8 cellular contexts compared by ENCODE assay signal in genomic region chr9:101711330-101711941, GRCh38. TPM values are rescaled to one million over a fixed set of nuclear protein-coding genes. Genes with fewer than 3 reads are reported as not detected.
DNase-seq lines count a peak whose midpoint lies in the region; ATAC-seq and TF ChIP-seq lines count a peak whose summit lies in the region.

No MANE protein-coding gene starts in this region.

- H2AFZ ChIP-seq in hepatocyte, result no peak overlapping the region

- no peak overlapping the region for H3K4me3 ChIP-seq in hepatocyte

- H3K36me3 ChIP-seq in hepatocyte (replicated peaks; ENCODE audit: insufficient read depth, low read depth), result no peaks in the 10 kb centered on the region

- ATAC-seq in GM18502 (IDR thresholded peaks at IDR 0.05; ENCODE audit: poor library complexity, unreplicated experiment), result peak; percentile 87
- peak; percentile 82 for ATAC-seq in HG02973 (IDR thresholded peaks at IDR 0.05; ENCODE audit: unreplicated experiment)
- peak; percentile 63; the same call in 2 of the 3 replicates for ATAC-seq in SK-N-SH treated with all-trans-retinoic acid at 6 μM for 48 hours
- no peak for ATAC-seq in HG02970 (IDR thresholded peaks at IDR 0.05; ENCODE audit: low FRiP score, unreplicated experiment)

- no peaks in the 10 kb centered on the region for H3K9me3 ChIP-seq in hepatocyte (ENCODE audit: low read depth)

- H4K20me1 ChIP-seq in hepatocyte (ENCODE audit: insufficient read depth, poor library complexity, severe bottlenecking), result no peaks in the 10 kb centered on the region

- peak; percentile 43 for TF ChIP-seq CTCF in hepatocyte (IDR thresholded peaks at IDR 0.05; ENCODE audit: poor library complexity)

- no peak overlapping the region for H3K27ac ChIP-seq in hepatocyte

- no peaks in the 10 kb centered on the region for H3K4me1 ChIP-seq in hepatocyte (ENCODE audit: insufficient read depth)

- no peak overlapping the region for H3K4me2 ChIP-seq in hepatocyte

- 58% methylated on average over 10 of the region's 10 CpGs for WGBS in hepatocyte (ENCODE audit: low lambda C conversion rate, missing lambda C conversion rate)

- H3K27me3 ChIP-seq in hepatocyte, result no peaks in the 10 kb centered on the region

- H3K9me2 ChIP-seq in hepatocyte (replicated peaks; ENCODE audit: insufficient read depth), result no peaks in the 10 kb centered on the region

- H3K79me2 ChIP-seq in hepatocyte, result no peaks in the 10 kb centered on the region

- DNase-seq in AG08396 (ENCODE audit: low spot score) (peak; percentile 11), hepatocyte (ENCODE audit: low spot score) (peak; percentile 27), NCI-H2081 (lab: John Stamatoyannopoulos, UW) (no peak), T-helper 9 cell (no peak)

TF ChIP-seq in SK-N-SH treated with all-trans-retinoic acid at 6 μM for 48 hours, 23 proteins besides CTCF, POLR2A, EP300 and RAD21:
- TF ChIP-seq TSHZ2 (CRISPR knock-in tag; IDR thresholded peaks at IDR 0.05) (no peak), ZNF565 (CRISPR knock-in tag; conservative IDR thresholded peaks at IDR 0.05; ENCODE audit: low read depth) (no peak), OSR1 (CRISPR knock-in tag; IDR thresholded peaks at IDR 0.05) (no peak), PPARA (CRISPR knock-in tag; IDR thresholded peaks at IDR 0.05; ENCODE audit: borderline replicate concordance) (no peak), CREB5 (CRISPR knock-in tag; IDR thresholded peaks at IDR 0.05; ENCODE audit: low read depth) (no peak), PATZ1 (CRISPR knock-in tag; IDR thresholded peaks at IDR 0.05; ENCODE audit: borderline replicate concordance) (no peak), CSDC2 (CRISPR knock-in tag; IDR thresholded peaks at IDR 0.05) (no peak), ZFP3 (CRISPR knock-in tag; IDR thresholded peaks at IDR 0.05) (no peak), RARB (CRISPR knock-in tag; IDR thresholded peaks at IDR 0.05) (no peak), GLIS3 (CRISPR knock-in tag; IDR thresholded peaks at IDR 0.05) (no peak), ZNF70 (CRISPR knock-in tag; IDR thresholded peaks at IDR 0.05) (no peak)

RNA-seq across cellular contexts. Expression of gene GRIN3A, which starts 27.0 kb away (rescaled TPM):
- total RNA-seq in hepatocyte, result under 0.01 and 0.10 TPM in 2 replicates
- not detected in 2 replicates for polyA plus RNA-seq in hepatocyte

Comparison
In these comparisons a context has a peak if more than half of its experiments do, and no peak if none do; other contexts are left out.
1. DNase-seq: peak in AG08396 (single experiment) and hepatocyte (single experiment); none in NCI-H2081 (0 of 2) and T-helper 9 cell (single experiment).